22 cellular contexts compared by ENCODE assay signal in genomic region chr13:22939157-22939556, GRCh38.
"Had no signal": no experiment of that assay in that cellular context is flagged by ENCODE, and none has a peak within 500 bp of the region (broad histone marks: within the 10 kb centered on the region; RNA-seq: fewer than 3 reads in every experiment).

No MANE protein-coding gene starts in this region.

- ATAC-seq: foreskin keratinocyte, gastroesophageal sphincter, heart left ventricle, left cardiac atrium, left lung, left ventricle myocardium superior, lower lobe of right lung, mucosa of descending colon had no signal

- H3K4me2 ChIP-seq: hepatocyte had no signal

- H3K4me3 ChIP-seq: coronary artery, dorsolateral prefrontal cortex, esophagus muscularis mucosa, gastroesophageal sphincter, heart left ventricle, hepatocyte, left lung, lower lobe of right lung, mucosa of descending colon had no signal

- FAIRE-seq: colon, endothelial cell of umbilical vein, frontal cortex had no signal

- H3K27ac ChIP-seq: coronary artery, dorsolateral prefrontal cortex, esophagus muscularis mucosa, foreskin keratinocyte, gastroesophageal sphincter, heart left ventricle, hepatocyte, left lung, lower lobe of right lung had no signal

- H3K9me3 ChIP-seq: esophagus muscularis mucosa, gastroesophageal sphincter, heart left ventricle, left lung, lower lobe of right lung, mucosa of descending colon had no signal

- H3K27me3 ChIP-seq: dorsolateral prefrontal cortex, foreskin keratinocyte, heart left ventricle, hepatocyte, left lung had no signal

- H3K4me1 ChIP-seq: esophagus muscularis mucosa, foreskin keratinocyte, gastroesophageal sphincter, heart left ventricle, left lung, lower lobe of right lung had no signal

- H3K79me2 ChIP-seq: hepatocyte had no signal

- DNase-seq: dermis blood vessel endothelial cell; dorsolateral prefrontal cortex; effector CD4-positive, alpha-beta T cell; effector memory CD4-positive, alpha-beta T cell; foreskin keratinocyte; heart left ventricle; hypothalamus; immature natural killer cell; islet precursor cell; left cardiac atrium; left lung; left ventricle myocardium superior; lower lobe of right lung; mesenchymal stem cell; mucosa of descending colon had no signal

- H3K36me3 ChIP-seq: esophagus muscularis mucosa, gastroesophageal sphincter, heart left ventricle, left lung, lower lobe of right lung had no signal

- H2AFZ ChIP-seq: hepatocyte had no signal
